9 cellular contexts compared by ENCODE assay signal in the genomic region with DNA sequence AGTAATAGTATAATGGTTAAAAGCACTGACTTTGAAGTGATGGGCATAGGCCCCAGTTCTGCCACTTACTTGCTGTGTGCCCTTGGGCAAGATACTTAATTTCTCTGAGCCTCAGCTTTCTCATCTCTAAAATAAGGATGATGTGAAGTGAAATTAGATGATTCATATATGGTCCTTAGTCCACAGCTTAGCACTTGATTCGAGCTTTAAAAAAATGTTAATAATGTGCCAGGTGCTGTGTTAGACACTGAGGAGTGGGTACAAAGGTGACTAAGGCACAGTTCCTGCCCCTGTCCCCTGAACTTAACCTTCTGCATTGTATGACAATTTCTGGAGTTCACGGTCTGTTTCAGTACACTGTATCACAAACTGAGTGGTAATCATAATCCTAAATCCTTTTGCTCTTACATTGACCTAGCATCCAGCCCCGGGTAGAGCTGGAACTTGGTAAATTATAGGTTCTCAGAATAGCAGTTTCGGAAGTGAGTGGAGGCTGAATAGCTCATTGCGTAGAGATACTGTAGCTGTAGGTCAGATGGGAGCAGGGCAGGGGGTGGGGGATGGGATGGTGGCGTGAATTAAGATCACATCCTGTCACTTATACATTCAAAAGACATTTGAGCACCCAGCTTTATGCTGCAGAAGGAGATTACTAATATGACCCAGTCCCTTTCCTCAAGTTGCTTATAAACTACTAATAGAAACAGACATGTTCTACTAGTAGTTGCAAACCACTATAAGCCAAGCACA. TPM values are rescaled to one million over a fixed set of nuclear protein-coding genes. Genes with fewer than 3 reads are reported as not detected.
DNase-seq lines count a peak whose midpoint lies in the region; ATAC-seq and TF ChIP-seq lines count a peak whose summit lies in the region.
"Had no signal": no experiment of that assay in that cellular context is flagged by ENCODE, and none has a peak within 500 bp of the region (broad histone marks: within the 10 kb centered on the region; RNA-seq: fewer than 3 reads in every experiment).

No MANE protein-coding gene starts in this region.

- DNase-seq in GM12864 (ENCODE audit: low read depth) (no peak), NCI-H2227 treated with DMSO at 0.1 percent for 48 hours (lab: John Stamatoyannopoulos, UW) (peak; percentile 65), chondrocyte (ENCODE audit: low spot score) (no peak), neuronal stem cell (ENCODE audit: low spot score) (no peak), left colon (no peak), thyroid gland (no peak)
- DNase-seq: aorta had no signal

- H3K9me3 Mint-ChIP-seq in chondrocyte (ENCODE audit: low read depth) = no peaks in the 10 kb centered on the region

- H3K9me3 ChIP-seq in neuronal stem cell (replicated peaks in 1 of 2; ENCODE audit: control insufficient read depth in 2 of 2, insufficient read depth in 1 of 2, low read depth in 1 of 2, low read length in 2 of 2) (peaks cover 24 to 27% of the 10 kb centered on the region in 2 donors), thyroid gland (no peaks in the 10 kb centered on the region)

- H3K4me1 Mint-ChIP-seq in chondrocyte (ENCODE audit: low read depth) = peaks cover 23% of the 10 kb centered on the region

- H3K27me3 ChIP-seq in neuronal stem cell (ENCODE audit: control insufficient read depth in 3 of 3, insufficient read depth in 3 of 3, low read depth in 1 of 3, low read length in 3 of 3) (no peaks in the 10 kb centered on the region), thyroid gland (no peaks in the 10 kb centered on the region)

- no peak overlapping the region for H4K8ac ChIP-seq in neuronal stem cell (ENCODE audit: low read depth, low read length)

- peaks cover 25% of the 10 kb centered on the region for H3K36me3 Mint-ChIP-seq in chondrocyte (ENCODE audit: low read depth)

- H3K27ac ChIP-seq in neuronal stem cell (replicated peaks; ENCODE audit: low read length) (no peak overlapping the region), thyroid gland (no peak overlapping the region)

- peaks cover 10% of the 10 kb centered on the region in 2 donors for H3K4me1 ChIP-seq in neuronal stem cell (ENCODE audit: control insufficient read depth in 2 of 2, insufficient read depth in 1 of 2, low read depth in 1 of 2, low read length in 2 of 2)
- peaks cover 17 to 24% of the 10 kb centered on the region in 2 donors for H3K4me1 ChIP-seq in thyroid gland

- no peak overlapping the region for H2AFZ ChIP-seq in neuronal stem cell (ENCODE audit: low read length)

- H3K9ac ChIP-seq in neuronal stem cell (ENCODE audit: low read depth, low read length, poor library complexity) = no peak overlapping the region

- no peak overlapping the region for H2BK5ac ChIP-seq in neuronal stem cell (ENCODE audit: low read length)

- H3K4me3 Mint-ChIP-seq in chondrocyte (ENCODE audit: unreplicated experiment) = peak overlapping the region; percentile 93

- no peak overlapping the region for H3K23ac ChIP-seq in neuronal stem cell (ENCODE audit: low read depth, low read length, poor library complexity)

- peaks cover 6% of the 10 kb centered on the region for H3K79me1 ChIP-seq in neuronal stem cell (ENCODE audit: low read depth, low read length)

- H3K18ac ChIP-seq in neuronal stem cell (ENCODE audit: low read length) = no peak overlapping the region

- no peak overlapping the region for H2BK12ac ChIP-seq in neuronal stem cell (ENCODE audit: low read length)

- H4K91ac ChIP-seq in neuronal stem cell (ENCODE audit: low read depth, low read length, poor library complexity) = no peak overlapping the region

- H3K4me2 ChIP-seq in neuronal stem cell (ENCODE audit: insufficient read depth, low read length, poor library complexity, severe bottlenecking) = peak overlapping the region; percentile 70

- H2BK15ac ChIP-seq in neuronal stem cell (ENCODE audit: low read length) = no peak overlapping the region

- H3K14ac ChIP-seq in neuronal stem cell (ENCODE audit: low read length) = no peak overlapping the region

- TF ChIP-seq CTCF in GM12864 (IDR thresholded peaks at IDR 0.05; ENCODE audit: low read depth, low read length, missing control alignments) = no peak
- TF ChIP-seq CTCF in chondrocyte (IDR thresholded peaks at IDR 0.05) = no peak
- no peak for TF ChIP-seq CTCF in thyroid gland (IDR thresholded peaks at IDR 0.05)

- H3K27ac Mint-ChIP-seq in chondrocyte (ENCODE audit: unreplicated experiment) = no peak overlapping the region

- H3K27me3 Mint-ChIP-seq in chondrocyte (ENCODE audit: low read depth) = no peaks in the 10 kb centered on the region

- H3K36me3 ChIP-seq in neuronal stem cell (replicated peaks in 1 of 2; ENCODE audit: control insufficient read depth in 2 of 2, insufficient read depth in 2 of 2, low read length in 2 of 2) (peaks cover 27 to 48% of the 10 kb centered on the region in 2 donors), thyroid gland (peaks cover 6 to 12% of the 10 kb centered on the region in 2 donors)

- WGBS in neuronal stem cell (ENCODE audit: extremely low coverage in 2 of 2, insufficient read length in 2 of 2, insufficient replicate concordance in 1 of 2), 2 donors = no CpG with 5 or more reads among the region's 6 CpGs
- 72 to 76% methylated on average over 6 of the region's 6 CpGs for WGBS in thyroid gland, 2 donors

- no peak overlapping the region for H3K4ac ChIP-seq in neuronal stem cell (ENCODE audit: low read length)

- ATAC-seq in left colon = no peak
- ATAC-seq in HG02678 (IDR thresholded peaks at IDR 0.05; ENCODE audit: unreplicated experiment) = no peak
- no peak for ATAC-seq in GM19328 (IDR thresholded peaks at IDR 0.05; ENCODE audit: unreplicated experiment)

- H3K4me3 ChIP-seq in GM12864 (ENCODE audit: low read depth, low read length) (peak overlapping the region; percentile 73), neuronal stem cell (ENCODE audit: low read length in 2 of 2) (peak overlapping the region in 1 of 2 donors; percentile 85), thyroid gland (replicated peaks in 1 of 3) (peak overlapping the region in 1 of 3 donors; percentile 93)

- no peak overlapping the region for H2BK120ac ChIP-seq in neuronal stem cell (ENCODE audit: low read depth, low read length)

- H2AK5ac ChIP-seq in neuronal stem cell (ENCODE audit: low read depth, low read length) = no peak overlapping the region

- no peak for TF ChIP-seq POLR2A in thyroid gland (IDR thresholded peaks at IDR 0.05)

- intact Hi-C loops in left colon (cut with DNase I, micrococcal nuclease) = no loop called here
- intact Hi-C loops in thyroid gland (cut with DNase I) = no loop called here

RNA-seq across cellular contexts. Expression of a gene that starts 1.5 kb away (rescaled TPM):
- total RNA-seq in chondrocyte = 5.5 to 7.6 TPM (median 7.4 TPM) in 3 replicates
- polyA plus RNA-seq in neuronal stem cell (2013, experiment 1 of 2) = 12.9 TPM
- polyA plus RNA-seq in neuronal stem cell (2013, experiment 2 of 2) = 13.0 TPM
- total RNA-seq in left colon = 1 to 10 TPM; 4.3 to 5.0 TPM
- total RNA-seq in thyroid gland = 10 to 100 TPM; 17.9 to 25.8 (median 21.5) TPM

RNA-seq across cellular contexts. Expression of a gene that starts 30.7 kb away (rescaled TPM):
- total RNA-seq in chondrocyte = 17.4 to 24.0 TPM (median 21.0 TPM) in 3 replicates
- 100 TPM for polyA plus RNA-seq in neuronal stem cell (2013, experiment 1 of 2)
- polyA plus RNA-seq in neuronal stem cell (2013, experiment 2 of 2) = 103 TPM
- 10 to 100 TPM; 11.7 to 18.0 TPM for total RNA-seq in left colon
- total RNA-seq in thyroid gland = 10 to 100 TPM; 20.4 to 29.0 (median 21.6) TPM

RNA-seq across cellular contexts. Expression of a gene that starts 31.0 kb away (rescaled TPM):
- 13.1 to 15.7 TPM (median 13.7 TPM) in 3 replicates for total RNA-seq in chondrocyte
- 3.1 TPM for polyA plus RNA-seq in neuronal stem cell (2013, experiment 1 of 2)
- polyA plus RNA-seq in neuronal stem cell (2013, experiment 2 of 2) = 3.0 TPM
- 10 to 100 TPM; 12.5 to 15.6 TPM for total RNA-seq in left colon
- total RNA-seq in thyroid gland = 10 to 100 TPM; 23.7 to 36.5 (median 28.9) TPM
